Comparison of ENCODE assay signal across 13 cellular contexts in genomic region chr6:106820412-106820852, GRCh38.
DNase-seq lines count a peak whose midpoint lies in the region; ATAC-seq, FAIRE-seq and TF ChIP-seq lines count a peak whose summit lies in the region.
"Had no signal": no experiment of that assay in that cellular context is flagged by ENCODE, and none has a peak within 500 bp of the region (broad histone marks: within the 10 kb centered on the region; RNA-seq: fewer than 3 reads in every experiment).

No MANE protein-coding gene starts in this region.

- TF ChIP-seq CTCF in K562 (IDR thresholded peaks at IDR 0.05 in 2 of 3, conservative IDR thresholded peaks at IDR 0.05 in 1 of 3; ENCODE audit: insufficient read depth in 2 of 3, low read depth in 1 of 3, low read length in 3 of 3) (no peak), neural progenitor cell (IDR thresholded peaks at IDR 0.05) (no peak), heart left ventricle (IDR thresholded peaks at IDR 0.05) (no peak), gastrocnemius medialis (IDR thresholded peaks at IDR 0.05 in 4 of 5, conservative IDR thresholded peaks at IDR 0.05 in 1 of 5) (no peak)

- H3F3A ChIP-seq in neural progenitor cell (ENCODE audit: low read depth): no peaks in the 10 kb centered on the region

- no peaks in the 10 kb centered on the region for H3K79me2 ChIP-seq in K562 (ENCODE audit: control insufficient read depth, insufficient read depth, low read length)
- no peaks in the 10 kb centered on the region for H3K79me2 ChIP-seq in neural progenitor cell (ENCODE audit: low read depth)

- TF ChIP-seq POLR2A in K562 (conservative IDR thresholded peaks at IDR 0.05) (no peak), heart left ventricle (IDR thresholded peaks at IDR 0.05) (no peak), gastrocnemius medialis (IDR thresholded peaks at IDR 0.05) (no peak)

- H3K27me3 ChIP-seq in K562 (ENCODE audit: control insufficient read depth in 2 of 2, insufficient read depth in 2 of 2, low read length in 2 of 2) (no peaks in the 10 kb centered on the region), neural progenitor cell (no peaks in the 10 kb centered on the region), heart left ventricle (peaks cover 0 to 9% (median 0%) of the 10 kb centered on the region in 9 donors), gastrocnemius medialis (no peaks in the 10 kb centered on the region)

- H3K9me3 ChIP-seq in K562 (replicated peaks; ENCODE audit: control insufficient read depth, insufficient read depth, low read depth, low read length) (no peaks in the 10 kb centered on the region), neural progenitor cell (ENCODE audit: low read depth) (no peaks in the 10 kb centered on the region), heart left ventricle (no peaks in the 10 kb centered on the region), gastrocnemius medialis (no peaks in the 10 kb centered on the region)

- no TSS peak for BruUV-seq in K562 (replicated peaks; lab: Mats Ljungman, UMichigan)

- no peaks in the 10 kb centered on the region for H3K9me3 Mint-ChIP-seq in neural progenitor cell
- H3K9me3 Mint-ChIP-seq: activated T-cell treated with anti-CD3 and anti-CD28 coated beads, Interleukin-2, amount 50 U/mL, for 24 hours; dendritic cell treated with granulocyte-macrophage colony-stimulating factor and Interleukin-4, amounts not matched to agents 40 ng/mL and 50 ng/mL, for 4 days had no signal

- peak; percentile 64 for TF ChIP-seq EP300 in K562 (IDR thresholded peaks at IDR 0.05; ENCODE audit: low read length)

- DNase-seq in Daoy (ENCODE audit: low read depth) (peak; percentile 94), M059J (ENCODE audit: low read depth) (peak; percentile 93), K562 (ENCODE audit: extremely low read depth in 1 of 4, low spot score in 3 of 4) (peak; percentile 31 to 77 (median 54)), neural progenitor cell (ENCODE audit: low spot score) (no peak), hypothalamus (lab: John Stamatoyannopoulos, UW) (no peak), heart left ventricle (no peak), gastrocnemius medialis (no peak), cerebellum (ENCODE audit: low spot score) (no peak)
- DNase-seq: activated T-cell treated with anti-CD3 and anti-CD28 coated beads, Interleukin-2, amount 50 U/mL, for 24 hours; amniotic stem cell; C1 segment of cervical spinal cord; stimulated activated CD4-positive, alpha-beta T cell treated with anti-CD3 and anti-CD28 coated beads, Interleukin-2, amount 100 ng/mL, for 48 hours had no signal

- H3K4me2 ChIP-seq in K562 (ENCODE audit: insufficient read depth, low read length) (no peak overlapping the region), neural progenitor cell (no peak overlapping the region)

- H3K36me3 ChIP-seq in K562 (ENCODE audit: control insufficient read depth, insufficient read depth, low read length): no peaks in the 10 kb centered on the region
- H3K36me3 ChIP-seq in neural progenitor cell: no peaks in the 10 kb centered on the region
- H3K36me3 ChIP-seq in heart left ventricle: no peaks in the 10 kb centered on the region
- no peaks in the 10 kb centered on the region for H3K36me3 ChIP-seq in gastrocnemius medialis

- no peak overlapping the region for H3K4me3 Mint-ChIP-seq in neural progenitor cell
- H3K4me3 Mint-ChIP-seq: activated T-cell treated with anti-CD3 and anti-CD28 coated beads, Interleukin-2, amount 50 U/mL, for 24 hours; dendritic cell treated with granulocyte-macrophage colony-stimulating factor and Interleukin-4, amounts not matched to agents 40 ng/mL and 50 ng/mL, for 4 days had no signal

- in situ Hi-C loops in K562 (cut with MboI): no loop called here
- in situ Hi-C loops in gastrocnemius medialis (cut with MboI; ENCODE audit: low sequenced_read_pairs in 4 of 4): no loop called here

- no peak for TF ChIP-seq RAD21 in K562 (CRISPR knock-in tag; conservative IDR thresholded peaks at IDR 0.05 in 1 of 2, IDR thresholded peaks at IDR 0.05 in 1 of 2)

- H4K20me1 ChIP-seq in K562 (replicated peaks; ENCODE audit: control insufficient read depth, insufficient read depth, low read length): no peaks in the 10 kb centered on the region
- H4K20me1 ChIP-seq in neural progenitor cell (ENCODE audit: low read depth): no peaks in the 10 kb centered on the region

- H3K27ac Mint-ChIP-seq in neural progenitor cell: peak overlapping the region; percentile 55
- H3K27ac Mint-ChIP-seq: activated T-cell treated with anti-CD3 and anti-CD28 coated beads, Interleukin-2, amount 50 U/mL, for 24 hours; dendritic cell treated with granulocyte-macrophage colony-stimulating factor and Interleukin-4, amounts not matched to agents 40 ng/mL and 50 ng/mL, for 4 days had no signal

- H3K9ac ChIP-seq in K562 (ENCODE audit: insufficient read depth in 1 of 2, low read depth in 2 of 2, low read length in 2 of 2) (no peak overlapping the region), neural progenitor cell (no peak overlapping the region)

- H2AFZ ChIP-seq in K562 (ENCODE audit: low read depth, low read length): no peak overlapping the region
- H2AFZ ChIP-seq in neural progenitor cell (replicated peaks): no peak overlapping the region

- H3K27ac ChIP-seq in K562 (ENCODE audit: extremely low read depth, low read depth, low read length) (no peak overlapping the region), neural progenitor cell (no peak overlapping the region), heart left ventricle (no peak overlapping the region), gastrocnemius medialis (no peak overlapping the region)

- H3K9me1 ChIP-seq in K562 (ENCODE audit: control insufficient read depth, insufficient read depth, low read length): no peaks in the 10 kb centered on the region

- H3K27me3 Mint-ChIP-seq in neural progenitor cell (ENCODE audit: insufficient read depth, low read depth): no peaks in the 10 kb centered on the region
- H3K27me3 Mint-ChIP-seq: dendritic cell treated with granulocyte-macrophage colony-stimulating factor and Interleukin-4, amounts not matched to agents 40 ng/mL and 50 ng/mL, for 4 days had no signal

- H3K4me1 ChIP-seq in K562 (replicated peaks in 1 of 2; ENCODE audit: control insufficient read depth in 2 of 2, insufficient read depth in 2 of 2, low read length in 2 of 2) (peaks cover 15 to 17% of the 10 kb centered on the region in 2 experiments; a peak in 4 of 5 replicates), neural progenitor cell (no peaks in the 10 kb centered on the region), heart left ventricle (no peaks in the 10 kb centered on the region), gastrocnemius medialis (no peaks in the 10 kb centered on the region)

- ATAC-seq in K562 (peak; percentile 84), heart left ventricle (no peak), gastrocnemius medialis (no peak)

- H3K4me1 Mint-ChIP-seq in neural progenitor cell: peaks cover 4% of the 10 kb centered on the region

- CTCF ChIA-PET in K562 (lab: Yijun Ruan, JAX; ENCODE audit: low intra/inter-chr PET ratio): no interaction called here

- intact Hi-C loops in K562 (cut with micrococcal nuclease) (loop anchor here (5.0 kb wide), 1 partner anchor 157 kb away; no protein-coding TSS in a partner anchor), heart left ventricle (cut with DNase I) (no loop called here), gastrocnemius medialis (cut with DNase I; ENCODE audit: low total_unique reads) (no loop called here)

- H3K4me3 ChIP-seq in K562: no peak overlapping the region
- H3K4me3 ChIP-seq in neural progenitor cell: no peak overlapping the region
- H3K4me3 ChIP-seq in heart left ventricle: no peak overlapping the region
- no peak overlapping the region for H3K4me3 ChIP-seq in gastrocnemius medialis

- no peaks in the 10 kb centered on the region for H3K36me3 Mint-ChIP-seq in neural progenitor cell

- peak; percentile 89 for FAIRE-seq in K562 (lab: Jason Lieb, UNC)

- POLR2A ChIA-PET in K562 (lab: Yijun Ruan, JAX): interaction anchor here (1.5 kb wide), 1 partner anchor 10 kb away, joined by 4 read pairs; no protein-coding TSS in a partner anchor

TF ChIP-seq in K562, 482 proteins besides CTCF, POLR2A, EP300 and RAD21 (continues in another document):
- TF ChIP-seq MTA2 (IDR thresholded peaks at IDR 0.05; ENCODE audit: low read depth) (peak; percentile 66), CBFA2T3 (IDR thresholded peaks at IDR 0.05) (peak; percentile 87), TAL1 (IDR thresholded peaks at IDR 0.05) (peak; percentile 60), MTA3 (IDR thresholded peaks at IDR 0.05; ENCODE audit: borderline replicate concordance) (0 out of 2 replicates have a peak, but pooled peaks have one; percentile 54), NFIC (IDR thresholded peaks at IDR 0.05) (peak; percentile 50), CHAMP1 (IDR thresholded peaks at IDR 0.05) (no peak; the same call in 1 of the 2 replicates), ATF1 (CRISPR knock-in tag; IDR thresholded peaks at IDR 0.05) (no peak), ATF1 (tag; IDR thresholded peaks at IDR 0.05) (peak; percentile 30; the same call in 1 of the 2 replicates), ELF1 (tag; IDR thresholded peaks at IDR 0.05) (peak; percentile 36; the same call in 1 of the 2 replicates), MBD2 (IDR thresholded peaks at IDR 0.05; ENCODE audit: borderline replicate concordance, low read depth) (peak; percentile 29; the same call in 1 of the 2 replicates), SMC3 (conservative IDR thresholded peaks at IDR 0.05; ENCODE audit: insufficient read depth, low read depth, low read length) (no peak), TEAD4 (IDR thresholded peaks at IDR 0.05; ENCODE audit: low read length) (peak; percentile 92), TEAD4 (CRISPR knock-in tag; IDR thresholded peaks at IDR 0.05; ENCODE audit: borderline replicate concordance) (no peak), RCOR1 (IDR thresholded peaks at IDR 0.05; ENCODE audit: borderline replicate concordance in 1 of 2, low read depth in 2 of 2, low read length in 2 of 2) (peak in 1 of 2 experiments; percentile 89; a peak in 2 of 4 replicates)

Comparison
In these comparisons a context has a peak if more than half of its experiments do, and no peak if none do; other contexts are left out.
1. DNase-seq: peak in Daoy (single experiment), M059J (single experiment) and K562 (4 of 4); none in neural progenitor cell (single experiment), hypothalamus (0 of 51), heart left ventricle (0 of 5), gastrocnemius medialis (0 of 2) and cerebellum (single experiment).